ENCODE assay signal across 12 cellular contexts in the genomic region with DNA sequence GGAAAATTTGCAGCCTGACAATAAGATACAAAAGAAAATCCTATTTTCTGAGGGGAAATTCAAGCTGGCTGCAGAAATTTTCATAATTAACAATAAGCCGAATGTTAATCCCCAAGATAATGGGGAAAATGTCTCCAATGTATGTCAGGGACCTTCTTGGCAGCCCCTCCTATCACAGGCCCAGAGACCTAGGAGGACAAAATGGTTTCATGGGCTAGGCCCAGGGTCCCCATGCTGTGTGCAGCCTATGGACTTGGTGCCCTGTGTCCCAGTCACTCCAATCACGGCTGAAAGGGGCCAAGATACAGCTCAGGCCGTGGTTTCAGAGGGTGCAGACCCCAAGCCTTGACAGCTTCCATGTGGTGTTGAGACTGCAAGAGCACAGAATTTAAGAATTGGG. TPM values are rescaled to one million over a fixed set of nuclear protein-coding genes. Genes with fewer than 3 reads are reported as not detected.
"Had no signal": no experiment of that assay in that cellular context is flagged by ENCODE, and none has a peak within 500 bp of the region (broad histone marks: within the 10 kb centered on the region; RNA-seq: fewer than 3 reads in every experiment).

No MANE protein-coding gene starts in this region.

- H3K27ac ChIP-seq: GM23248 had no signal

- H2AFZ ChIP-seq: GM23248, GM23338 had no signal

- ATAC-seq: GM23338, HCT116 had no signal

- H3K4me1 ChIP-seq: HAP-1 had no signal

- H3K4me3 ChIP-seq: GM23248, GM23338, HAP-1 had no signal

- DNase-seq: GM23248, GOT3, H7, H9, HCEC 1CT, HFFc6 had no signal

- H3K9ac ChIP-seq: GM23248 had no signal

- H3K4me2 ChIP-seq: GM23338 had no signal

- H3K36me3 ChIP-seq: HAP-1 had no signal

- H3K9me3 ChIP-seq: HAP-1 had no signal

- FAIRE-seq: H1, H54 had no signal

RNA-seq across cellular contexts. Expression of a gene that starts 11.2 kb away (rescaled TPM):
- total RNA-seq: GM23248, H1, H4, H7, HFFc6 had no signal
- polyA plus RNA-seq: GM23248, GM23338, H1 had no signal
